ENCODE assay signal across 8 cellular contexts in genomic region chr19:13986348-13986904, GRCh38. TPM values are rescaled to one million over a fixed set of nuclear protein-coding genes. Genes with fewer than 3 reads are reported as not detected.
DNase-seq lines count a peak whose midpoint lies in the region; ATAC-seq and TF ChIP-seq lines count a peak whose summit lies in the region.

No MANE protein-coding gene starts in this region.

- TF ChIP-seq POLR2A in gastroesophageal sphincter (IDR thresholded peaks at IDR 0.05) = no peak

- H3K9me3 ChIP-seq in BE2C (no peaks in the 10 kb centered on the region), Panc1 (ENCODE audit: control insufficient read depth, insufficient read depth, low read depth, low read length) (no peaks in the 10 kb centered on the region), gastroesophageal sphincter (no peaks in the 10 kb centered on the region), thoracic aorta (no peaks in the 10 kb centered on the region)

- in situ Hi-C loops in Panc1 (cut with HindIII; ENCODE audit: low pct_unique_long_range_greater_than_20kb, low sequenced_read_pairs) = no loop called here

- ATAC-seq in GM19324 (IDR thresholded peaks at IDR 0.05; ENCODE audit: low FRiP score, unreplicated experiment) (peak; percentile 75), HG03442 (IDR thresholded peaks at IDR 0.05; ENCODE audit: unreplicated experiment) (peak; percentile 73), Panc1 (peak; percentile 52), gastroesophageal sphincter (peak; percentile 70), omental fat pad (ENCODE audit: low FRiP score) (peak; percentile 55), thoracic aorta (ENCODE audit: insufficient number of reproducible peaks, low FRiP score, low read depth) (no peak)

- CTCF ChIA-PET in Panc1 (lab: Charles Lee) = no interaction called here

- no CpG with 5 or more reads among the region's 19 CpGs for WGBS in gastroesophageal sphincter (ENCODE audit: low coverage in 1 of 2), 2 donors

- DNase-seq in BE2C = peak; percentile 92
- no peak for DNase-seq in Panc1 (ENCODE audit: low read depth, low spot score)
- peak; percentile 96 to 97 for DNase-seq in activated T-helper 1 cell treated with anti-CD3 and anti-CD28 coated beads, Interleukin-2, amount 50 U/mL, for 16 hours (ENCODE audit: low read depth in 1 of 2, low spot score in 1 of 2)
- DNase-seq in omental fat pad (ENCODE audit: low spot score) = peak; percentile 65
- DNase-seq in thoracic aorta (ENCODE audit: low spot score) = peak; percentile 67

- no peaks in the 10 kb centered on the region; the same call in 1 of the 2 replicates for H3K36me3 ChIP-seq in BE2C
- no peaks in the 10 kb centered on the region for H3K36me3 ChIP-seq in Panc1 (ENCODE audit: control insufficient read depth, insufficient read depth, low read length)
- peaks cover 0 to 38% of the 10 kb centered on the region in 2 donors for H3K36me3 ChIP-seq in gastroesophageal sphincter
- H3K36me3 ChIP-seq in thoracic aorta = no peaks in the 10 kb centered on the region

- no peaks in the 10 kb centered on the region for H3K27me3 ChIP-seq in BE2C
- no peaks in the 10 kb centered on the region for H3K27me3 ChIP-seq in Panc1 (ENCODE audit: control insufficient read depth, insufficient read depth, low read length)
- no peaks in the 10 kb centered on the region for H3K27me3 ChIP-seq in gastroesophageal sphincter
- H3K27me3 ChIP-seq in thoracic aorta (replicated peaks; ENCODE audit: insufficient read depth) = no peaks in the 10 kb centered on the region

- no peak overlapping the region; the same call in 1 of the 2 replicates for H3K4me3 ChIP-seq in BE2C (ENCODE audit: low read depth, low read length)
- H3K4me3 ChIP-seq in Panc1 (ENCODE audit: low read depth in 2 of 2, low read length in 2 of 2) = no peak overlapping the region
- H3K4me3 ChIP-seq in gastroesophageal sphincter = peak overlapping the region in 1 of 2 donors; percentile 28
- H3K4me3 ChIP-seq in thoracic aorta = peak overlapping the region; percentile 48

- H3K27ac ChIP-seq in Panc1 (ENCODE audit: low read length) (no peak overlapping the region), gastroesophageal sphincter (peak overlapping the region; percentile 39 to 82 (median 78)), thoracic aorta (peak overlapping the region; percentile 47 to 77)

- intact Hi-C loops in Panc1 (cut with micrococcal nuclease; ENCODE audit: unreplicated experiment) = no loop called here

- TF ChIP-seq EP300 in gastroesophageal sphincter (IDR thresholded peaks at IDR 0.05) = no peak

- no TSS peak for BruUV-seq in Panc1 (replicated peaks; lab: Mats Ljungman, UMichigan)

- POLR2A ChIA-PET in Panc1 (lab: Charles Lee) = no interaction called here

- TF ChIP-seq CTCF in BE2C (IDR thresholded peaks at IDR 0.05; ENCODE audit: low read depth, low read length) (no peak), Panc1 (IDR thresholded peaks at IDR 0.05) (no peak), gastroesophageal sphincter (IDR thresholded peaks at IDR 0.05) (no peak), omental fat pad (IDR thresholded peaks at IDR 0.05) (no peak), thoracic aorta (IDR thresholded peaks at IDR 0.05) (no peak)

- peaks cover 25% of the 10 kb centered on the region for H3K4me1 ChIP-seq in BE2C
- peaks cover 8% of the 10 kb centered on the region for H3K4me1 ChIP-seq in Panc1 (ENCODE audit: control insufficient read depth, insufficient read depth, low read length)
- H3K4me1 ChIP-seq in gastroesophageal sphincter = peaks cover 0 to 22% (median 12%) of the 10 kb centered on the region in 3 donors
- peaks cover 17 to 19% of the 10 kb centered on the region in 2 donors for H3K4me1 ChIP-seq in thoracic aorta (ENCODE audit: control insufficient read depth in 1 of 2, low read depth in 2 of 2)

RNA-seq across cellular contexts. Expression of gene RFX1, which starts 19.7 kb away (rescaled TPM):
- polyA plus RNA-seq in BE2C (2012; ENCODE audit: insufficient read depth, insufficient read length, low read depth) = 19.7 TPM
- total RNA-seq in Panc1 (2021; ENCODE audit: unreplicated experiment) (15.2 TPM), gastroesophageal sphincter (1 to 10 TPM; 2.0 to 5.9 (median 3.9) TPM), omental fat pad (1 to 10 TPM; 2.8 to 7.6 (median 3.2) TPM), thoracic aorta (1 to 10 TPM; 3.0 to 5.7 TPM)
- 31.2 TPM for polyA plus RNA-seq in Panc1 (2012; ENCODE audit: insufficient read length)

RNA-seq across cellular contexts. Expression of gene DCAF15, which starts 34.1 kb away (rescaled TPM):
- 160 TPM for polyA plus RNA-seq in BE2C (2012; ENCODE audit: insufficient read depth, insufficient read length, low read depth)
- 38.8 TPM for total RNA-seq in Panc1 (2021; ENCODE audit: unreplicated experiment)
- 36.7 TPM for polyA plus RNA-seq in Panc1 (2012; ENCODE audit: insufficient read length)
- total RNA-seq in gastroesophageal sphincter = 10 to 100 TPM in 2 of 4 donors, 1 to 10 TPM in 2; 5.3 to 20.8 (median 14.5) TPM
- total RNA-seq in omental fat pad = 10 to 100 TPM in 3 of 4 donors, 1 to 10 TPM in 1; 8.9 to 22.9 (median 11.9) TPM
- 10 to 100 TPM; 12.6 to 31.4 TPM for total RNA-seq in thoracic aorta

RNA-seq across cellular contexts. Expression of gene RLN3, which starts 41.5 kb away (rescaled TPM):
- not detected for polyA plus RNA-seq in BE2C (2012; ENCODE audit: insufficient read depth, insufficient read length, low read depth)
- total RNA-seq in Panc1 (2021; ENCODE audit: unreplicated experiment) (not detected), gastroesophageal sphincter (not detected), omental fat pad (not detected), thoracic aorta (not detected)
- not detected for polyA plus RNA-seq in Panc1 (2012; ENCODE audit: insufficient read length)

RNA-seq across cellular contexts. Expression of gene IL27RA, which starts 45.1 kb away (rescaled TPM):
- 2.5 TPM for polyA plus RNA-seq in BE2C (2012; ENCODE audit: insufficient read depth, insufficient read length, low read depth)
- total RNA-seq in Panc1 (2021; ENCODE audit: unreplicated experiment) (10.2 TPM), gastroesophageal sphincter (1 to 10 TPM; 1.1 to 5.4 (median 3.1) TPM), omental fat pad (10 to 100 TPM in 1 of 4 donors, 1 to 10 TPM in 3; 4.5 to 12.8 (median 6.3) TPM), thoracic aorta (1 to 10 TPM; 1.1 to 5.3 TPM)
- 10.8 TPM for polyA plus RNA-seq in Panc1 (2012; ENCODE audit: insufficient read length)

RNA-seq across cellular contexts. Expression of gene PODNL1, which starts 48.2 kb away (rescaled TPM):
- 1.9 TPM for polyA plus RNA-seq in BE2C (2012; ENCODE audit: insufficient read depth, insufficient read length, low read depth)
- total RNA-seq in Panc1 (2021; ENCODE audit: unreplicated experiment) (1.4 TPM), gastroesophageal sphincter (under 1 TPM in 2 of 4 donors, not detected in 2; 0.62 to 0.67 TPM), omental fat pad (not detected), thoracic aorta (1 to 10 TPM; 3.5 to 9.9 TPM)
- 1.3 TPM for polyA plus RNA-seq in Panc1 (2012; ENCODE audit: insufficient read length)
